Comparison of ENCODE assay signal across 12 cellular contexts in genomic region chr21:15159382-15160020, GRCh38.
A peak's percentile ranks its signal among the peaks of the same experiment; 100 is the strongest.
DNase-seq lines count a peak whose midpoint lies in the region; ATAC-seq and FAIRE-seq lines count a peak whose summit lies in the region.
"Had no signal": no experiment of that assay in that cellular context is flagged by ENCODE, and none has a peak within 500 bp of the region (broad histone marks: within the 10 kb centered on the region; RNA-seq: fewer than 3 reads in every experiment).

No MANE protein-coding gene starts in this region.

- FAIRE-seq in small intestine (lab: Jason Lieb, UNC): no peak

- ATAC-seq in HG03097 (IDR thresholded peaks at IDR 0.05; ENCODE audit: low FRiP score, unreplicated experiment): peak; percentile 81

- H3K4me1 ChIP-seq in small intestine (ENCODE audit: control insufficient read depth in 2 of 2, insufficient read depth in 1 of 2, low read depth in 1 of 2, low read length in 1 of 2): peaks cover 0 to 3% of the 10 kb centered on the region in 2 donors

- DNase-seq in DMS53 (lab: John Stamatoyannopoulos, UW): peak; percentile 21
- DNase-seq in DMS53 treated with DMSO at 0.1 percent for 48 hours (lab: John Stamatoyannopoulos, UW; ENCODE audit: unreplicated experiment): no peak
- DNase-seq in SKM-1 treated with dmso at 0.1 percent for 144 hours (lab: John Stamatoyannopoulos, UW; ENCODE audit: unreplicated experiment): peak; percentile 39
- peak; percentile 58 for DNase-seq in small intestine
- DNase-seq in MG63: no peak
- no peak for DNase-seq in COLO668 (lab: John Stamatoyannopoulos, UW; ENCODE audit: unreplicated experiment)
- no peak for DNase-seq in ureter (ENCODE audit: low spot score)
- DNase-seq: activated CD4-positive, alpha-beta T cell treated with anti-CD3 and anti-CD28 coated beads for 48 hours; DMS79 treated with DMSO at 0.1 percent for 48 hours; NCI-H2029 treated with DMSO at 0.1 percent for 48 hours had no signal

- 17 to 50% (median 28%) methylated on average over 2 of the region's 2 CpGs for WGBS in small intestine, 3 donors

- no peaks in the 10 kb centered on the region for H3K9me3 ChIP-seq in small intestine (ENCODE audit: control insufficient read depth, low read depth)
- H3K9me3 ChIP-seq in MG63: peaks cover 2% of the 10 kb centered on the region; the same call in 1 of the 2 replicates

- H3K4me3 ChIP-seq in small intestine (ENCODE audit: low read depth in 1 of 2, low read length in 2 of 2) (no peak overlapping the region), MG63 (no peak overlapping the region)

- H3K36me3 ChIP-seq in small intestine (ENCODE audit: control insufficient read depth in 2 of 2, insufficient read depth in 2 of 2, low read length in 2 of 2) (no peaks in the 10 kb centered on the region), MG63 (no peaks in the 10 kb centered on the region)

- H3K27me3 ChIP-seq in small intestine (ENCODE audit: control insufficient read depth in 2 of 2, insufficient read depth in 2 of 2, low read length in 2 of 2) (no peaks in the 10 kb centered on the region), MG63 (no peaks in the 10 kb centered on the region)

- no peak overlapping the region for H3K27ac ChIP-seq in small intestine (ENCODE audit: low read depth in 1 of 2, low read length in 1 of 2)
- H3K27ac ChIP-seq: 22Rv1 had no signal

Comparison
In these comparisons a context has a peak if more than half of its experiments do, and no peak if none do; other contexts are left out.
1. DNase-seq: peak in DMS53 (single experiment), SKM-1 treated with dmso at 0.1 percent for 144 hours (single experiment) and small intestine (single experiment); none in DMS53 treated with DMSO at 0.1 percent for 48 hours (single experiment), MG63 (single experiment), COLO668 (single experiment) and ureter (single experiment).